In genomic region chr11:73342633-73343032, GRCh38 we compare ENCODE assay signal across 11 cellular contexts. TPM values are rescaled to one million over a fixed set of nuclear protein-coding genes. Genes with fewer than 3 reads are reported as not detected.
A peak's percentile ranks its signal among the peaks of the same experiment; 100 is the strongest.
DNase-seq lines count a peak whose midpoint lies in the region; ATAC-seq and TF ChIP-seq lines count a peak whose summit lies in the region.
"Had no signal": no experiment of that assay in that cellular context is flagged by ENCODE, and none has a peak within 500 bp of the region (broad histone marks: within the 10 kb centered on the region; RNA-seq: fewer than 3 reads in every experiment).

No MANE protein-coding gene starts in this region.

- H3K27me3 ChIP-seq in BE2C (no peaks in the 10 kb centered on the region), gastroesophageal sphincter (no peaks in the 10 kb centered on the region)

- no peak for TF ChIP-seq CTCF in BE2C (IDR thresholded peaks at IDR 0.05; ENCODE audit: low read depth, low read length)
- TF ChIP-seq CTCF in gastroesophageal sphincter (IDR thresholded peaks at IDR 0.05): peak in 2 of 4 experiments; percentile 3 to 22
- TF ChIP-seq CTCF in neural crest cell (conservative IDR thresholded peaks at IDR 0.05): no peak

- peak overlapping the region; percentile 1 for H3K27ac Mint-ChIP-seq in neural crest cell (ENCODE audit: unreplicated experiment)

- H3K4me1 Mint-ChIP-seq in neural crest cell: peaks cover 40% of the 10 kb centered on the region
- H3K4me1 Mint-ChIP-seq: CD4-positive, alpha-beta memory T cell had no signal

- H3K27ac ChIP-seq in gastroesophageal sphincter: peak overlapping the region in 3 of 4 donors; percentile 49 to 76 (median 50)

- ATAC-seq in gastroesophageal sphincter (peak; percentile 18), HG02759 (IDR thresholded peaks at IDR 0.05; ENCODE audit: unreplicated experiment) (no peak)

- H3K9me3 Mint-ChIP-seq in neural crest cell: no peaks in the 10 kb centered on the region
- H3K9me3 Mint-ChIP-seq: CD4-positive, alpha-beta memory T cell had no signal

- peak overlapping the region; percentile 58 for H3K4me3 ChIP-seq in BE2C (ENCODE audit: low read depth, low read length)
- peak overlapping the region; percentile 10 to 56 for H3K4me3 ChIP-seq in gastroesophageal sphincter

- no peak for TF ChIP-seq POLR2A in gastroesophageal sphincter (IDR thresholded peaks at IDR 0.05)

- H3K9me3 ChIP-seq in BE2C (no peaks in the 10 kb centered on the region), gastroesophageal sphincter (no peaks in the 10 kb centered on the region)

- H3K4me1 ChIP-seq in BE2C (peaks cover 18% of the 10 kb centered on the region), gastroesophageal sphincter (peaks cover 0 to 93% (median 45%) of the 10 kb centered on the region in 3 donors)

- H3K36me3 Mint-ChIP-seq in neural crest cell (ENCODE audit: low read depth): peaks cover 2% of the 10 kb centered on the region
- H3K36me3 Mint-ChIP-seq: CD4-positive, alpha-beta memory T cell had no signal

- H3K27me3 Mint-ChIP-seq in neural crest cell (ENCODE audit: low read depth): no peaks in the 10 kb centered on the region

- WGBS in gastroesophageal sphincter (ENCODE audit: low coverage in 1 of 2), 2 donors: 67% methylated on average over 7 of the region's 54 CpGs; no CpG with 5 or more reads in 1 of the 2 donors

- TF ChIP-seq EP300 in gastroesophageal sphincter (IDR thresholded peaks at IDR 0.05): no peak

- H3K36me3 ChIP-seq in BE2C: no peaks in the 10 kb centered on the region
- peaks cover 0 to 11% of the 10 kb centered on the region in 2 donors for H3K36me3 ChIP-seq in gastroesophageal sphincter

- H3K4me3 Mint-ChIP-seq in neural crest cell: peak overlapping the region; percentile 83
- H3K4me3 Mint-ChIP-seq: CD4-positive, alpha-beta memory T cell had no signal

- peak; percentile 61 for DNase-seq in BE2C
- DNase-seq in NCI-H510A (lab: John Stamatoyannopoulos, UW): peak; percentile 42
- peak; percentile 28 for DNase-seq in neural crest cell (ENCODE audit: low read depth, low spot score)
- no peak for DNase-seq in NCI-H2029 (lab: John Stamatoyannopoulos, UW)
- DNase-seq in HUDEP-2 (lab: John Stamatoyannopoulos, UW; ENCODE audit: unreplicated experiment in 76 of 76): no peak
- DNase-seq in AG20443 (ENCODE audit: low spot score): no peak
- DNase-seq: activated CD8-positive, alpha-beta memory T cell treated with anti-CD3 and anti-CD28 coated beads, Interleukin-2, amount 50 U/mL, for 4 hours; CD4-positive, alpha-beta memory T cell; KG1 had no signal

RNA-seq across cellular contexts. Expression of gene RELT, which starts 33.6 kb away (rescaled TPM):
- polyA plus RNA-seq in BE2C (2012; ENCODE audit: insufficient read depth, insufficient read length, low read depth): 7.5 TPM
- 1 to 10 TPM; 2.3 to 5.7 (median 3.5) TPM for total RNA-seq in gastroesophageal sphincter
- total RNA-seq in neural crest cell: 18.4 and 20.9 TPM in 2 replicates

RNA-seq across cellular contexts. Expression of gene ARHGEF17, which starts 34.6 kb away (rescaled TPM):
- 78.2 TPM for polyA plus RNA-seq in BE2C (2012; ENCODE audit: insufficient read depth, insufficient read length, low read depth)
- total RNA-seq in gastroesophageal sphincter (100 to 1,000 TPM in 1 of 4 donors, 10 to 100 TPM in 3; 52.5 to 169 (median 84.4) TPM), neural crest cell (51.3 and 55.7 TPM in 2 replicates)
- polyA plus RNA-seq: CD4-positive, alpha-beta memory T cell had no signal

Comparison
In these comparisons a context has a peak if more than half of its experiments do, and no peak if none do; other contexts are left out.
1. DNase-seq: peak in BE2C (single experiment), NCI-H510A (single experiment) and neural crest cell (single experiment); none in NCI-H2029 (single experiment), HUDEP-2 (0 of 76) and AG20443 (single experiment).